Comparison of ENCODE assay signal across 8 cellular contexts in genomic region chr6:144581807-144582537, GRCh38.
DNase-seq lines count a peak whose midpoint lies in the region; TF ChIP-seq lines count a peak whose summit lies in the region.

No MANE protein-coding gene starts in this region.

- no peak overlapping the region for H3K4me3 ChIP-seq in esophagus muscularis mucosa
- H3K4me3 ChIP-seq in neural progenitor cell = no peak overlapping the region
- no peak overlapping the region for H3K4me3 ChIP-seq in MG63

- H3K36me3 Mint-ChIP-seq in T-helper 1 cell treated with Interleukin-12 subunit alpha and Interleukin-12 subunit beta and Interleukin-4 antibody, amounts not matched to agents 30 μg/mL and 1 μg/mL, for 36 hours (ENCODE audit: low read depth) = peaks cover 22% of the 10 kb centered on the region
- peaks cover 4% of the 10 kb centered on the region for H3K36me3 Mint-ChIP-seq in neural progenitor cell

- H3K27me3 ChIP-seq in esophagus muscularis mucosa (no peaks in the 10 kb centered on the region), neural progenitor cell (no peaks in the 10 kb centered on the region), MG63 (no peaks in the 10 kb centered on the region)

- H3K27ac Mint-ChIP-seq in T-helper 1 cell treated with Interleukin-12 subunit alpha and Interleukin-12 subunit beta and Interleukin-4 antibody, amounts not matched to agents 30 μg/mL and 1 μg/mL, for 36 hours = peak overlapping the region; percentile 89
- H3K27ac Mint-ChIP-seq in neural progenitor cell = no peak overlapping the region

- H3K9ac ChIP-seq in neural progenitor cell = no peak overlapping the region

- in situ Hi-C loops in KBM-7 (cut with MboI; ENCODE audit: low pct_unique_long_range_greater_than_20kb, low sequenced_read_pairs) = loop anchor here (25.0 kb wide), 1 partner anchor 355 kb away; no protein-coding TSS in a partner anchor

- no peaks in the 10 kb centered on the region for H3K27me3 Mint-ChIP-seq in T-helper 1 cell treated with Interleukin-12 subunit alpha and Interleukin-12 subunit beta and Interleukin-4 antibody, amounts not matched to agents 30 μg/mL and 1 μg/mL, for 36 hours (ENCODE audit: low read depth)
- no peaks in the 10 kb centered on the region for H3K27me3 Mint-ChIP-seq in neural progenitor cell (ENCODE audit: insufficient read depth, low read depth)

- intact Hi-C loops in esophagus muscularis mucosa (cut with DNase I) = loop anchor here (5.0 to 10.0 kb wide), 3 partner anchors 353 to 635 kb away; no protein-coding TSS in a partner anchor

- no peak for TF ChIP-seq EP300 in esophagus muscularis mucosa (IDR thresholded peaks at IDR 0.05)

- TF ChIP-seq POLR2A in esophagus muscularis mucosa (IDR thresholded peaks at IDR 0.05; ENCODE audit: low read depth) = no peak

- H3K36me3 ChIP-seq in esophagus muscularis mucosa (peaks cover 0 to 15% (median 7%) of the 10 kb centered on the region in 4 donors), neural progenitor cell (no peaks in the 10 kb centered on the region), MG63 (no peaks in the 10 kb centered on the region)

- no peak overlapping the region for H3K4me2 ChIP-seq in neural progenitor cell

- H3K9me3 Mint-ChIP-seq in T-helper 1 cell treated with Interleukin-12 subunit alpha and Interleukin-12 subunit beta and Interleukin-4 antibody, amounts not matched to agents 30 μg/mL and 1 μg/mL, for 36 hours = no peaks in the 10 kb centered on the region
- no peaks in the 10 kb centered on the region for H3K9me3 Mint-ChIP-seq in neural progenitor cell

- no peaks in the 10 kb centered on the region for H3K9me3 ChIP-seq in esophagus muscularis mucosa
- H3K9me3 ChIP-seq in neural progenitor cell (ENCODE audit: low read depth) = no peaks in the 10 kb centered on the region
- no peaks in the 10 kb centered on the region for H3K9me3 ChIP-seq in MG63

- H3K27ac ChIP-seq in esophagus muscularis mucosa (replicated peaks in 1 of 4) = no peak overlapping the region
- no peak overlapping the region for H3K27ac ChIP-seq in neural progenitor cell

- DNase-seq in Daoy (ENCODE audit: low read depth) = peak; percentile 19
- peak; percentile 54 for DNase-seq in KBM-7
- DNase-seq in esophagus muscularis mucosa (ENCODE audit: extremely low spot score) = no peak
- DNase-seq in neural progenitor cell (ENCODE audit: low spot score) = peak; percentile 63
- no peak for DNase-seq in occipital lobe (lab: John Stamatoyannopoulos, UW)
- no peak for DNase-seq in MG63
- no peak for DNase-seq in cortex of kidney (lab: John Stamatoyannopoulos, UW)

- H4K20me1 ChIP-seq in neural progenitor cell (ENCODE audit: low read depth) = peaks cover 3% of the 10 kb centered on the region

- H3K4me1 Mint-ChIP-seq in T-helper 1 cell treated with Interleukin-12 subunit alpha and Interleukin-12 subunit beta and Interleukin-4 antibody, amounts not matched to agents 30 μg/mL and 1 μg/mL, for 36 hours (ENCODE audit: low read depth) = peaks cover 43% of the 10 kb centered on the region
- peaks cover 14% of the 10 kb centered on the region for H3K4me1 Mint-ChIP-seq in neural progenitor cell

- H2AFZ ChIP-seq in neural progenitor cell (replicated peaks) = no peak overlapping the region

- H3K4me3 Mint-ChIP-seq in T-helper 1 cell treated with Interleukin-12 subunit alpha and Interleukin-12 subunit beta and Interleukin-4 antibody, amounts not matched to agents 30 μg/mL and 1 μg/mL, for 36 hours = peak overlapping the region; percentile 84
- no peak overlapping the region for H3K4me3 Mint-ChIP-seq in neural progenitor cell

- H3K4me1 ChIP-seq in esophagus muscularis mucosa = peaks cover 21 to 36% (median 29%) of the 10 kb centered on the region in 4 donors
- H3K4me1 ChIP-seq in neural progenitor cell = peaks cover 13% of the 10 kb centered on the region

- no peaks in the 10 kb centered on the region for H3K79me2 ChIP-seq in neural progenitor cell (ENCODE audit: low read depth)

- TF ChIP-seq CTCF in esophagus muscularis mucosa (IDR thresholded peaks at IDR 0.05) (peak; percentile 52 to 65 (median 57)), neural progenitor cell (IDR thresholded peaks at IDR 0.05) (peak; percentile 81)

- 70% methylated on average over 5 of the region's 5 CpGs for WGBS in esophagus muscularis mucosa

- no peaks in the 10 kb centered on the region for H3F3A ChIP-seq in neural progenitor cell (ENCODE audit: low read depth)

Comparison
In these comparisons a context has a peak if more than half of its experiments do, and no peak if none do; other contexts are left out.
1. DNase-seq: peak in Daoy (single experiment), KBM-7 (single experiment) and neural progenitor cell (single experiment); none in esophagus muscularis mucosa (single experiment), occipital lobe (single experiment), MG63 (single experiment) and cortex of kidney (single experiment).